In genomic region chr4:184868623-184869022, GRCh38 we compare ENCODE assay signal across 6 cellular contexts.
"Had no signal": no experiment of that assay in that cellular context is flagged by ENCODE, and none has a peak within 500 bp of the region (broad histone marks: within the 10 kb centered on the region; RNA-seq: fewer than 3 reads in every experiment).

No MANE protein-coding gene starts in this region.

- H3K9ac ChIP-seq: KMS-11 had no signal

- FAIRE-seq: HTR-8/SVneo had no signal

- DNase-seq: IMR-90, KBM-7, KG1 had no signal

- H3K4me2 ChIP-seq: KMS-11 had no signal

- H3K27ac ChIP-seq: HL-60, KMS-11 had no signal
